In the genomic region with DNA sequence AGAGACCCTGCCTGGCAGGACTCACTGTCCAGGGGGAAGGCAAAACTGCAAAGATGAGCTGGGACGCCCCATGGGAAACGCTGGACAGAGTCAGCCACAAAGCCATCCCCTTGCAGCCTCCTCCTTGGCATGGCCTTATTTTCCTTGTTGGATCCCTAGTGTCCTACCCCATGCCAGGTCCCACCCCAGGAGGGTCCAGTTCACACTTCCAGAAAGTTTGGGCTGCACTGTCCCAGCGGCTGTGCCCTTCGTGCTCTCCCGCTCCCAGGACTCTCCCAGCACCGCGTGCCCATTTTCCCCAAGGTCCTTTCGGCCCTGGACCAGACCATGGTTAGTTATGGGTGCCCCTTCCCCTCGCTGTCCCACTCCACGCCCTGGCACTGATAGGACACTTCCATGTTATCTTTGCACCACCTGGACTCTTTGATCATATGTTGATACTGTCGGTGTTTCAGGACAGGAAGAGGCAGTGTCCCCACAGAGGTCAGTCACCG, we compare ENCODE assay signal across 10 cellular contexts. TPM values are rescaled to one million over a fixed set of nuclear protein-coding genes. Genes with fewer than 3 reads are reported as not detected.
DNase-seq lines count a peak whose midpoint lies in the region; ATAC-seq and TF ChIP-seq lines count a peak whose summit lies in the region.
"Had no signal": no experiment of that assay in that cellular context is flagged by ENCODE, and none has a peak within 500 bp of the region (broad histone marks: within the 10 kb centered on the region; RNA-seq: fewer than 3 reads in every experiment).

No MANE protein-coding gene starts in this region.

- H3K27ac Mint-ChIP-seq in activated B cell treated with CpG ODN at 0.5 μM for 24 hours, result peak overlapping the region; percentile 96

- H3K36me3 ChIP-seq in heart left ventricle, result no peaks in the 10 kb centered on the region
- no peaks in the 10 kb centered on the region for H3K36me3 ChIP-seq in left lung
- H3K36me3 ChIP-seq in upper lobe of left lung, result no peaks in the 10 kb centered on the region
- H3K36me3 ChIP-seq in uterus, result no peaks in the 10 kb centered on the region
- H3K36me3 ChIP-seq in mucosa of descending colon (ENCODE audit: low read depth), result no peaks in the 10 kb centered on the region

- no peak for DNase-seq in heart left ventricle
- no peak for DNase-seq in left ventricle myocardium superior
- DNase-seq in activated B cell treated with CpG ODN at 0.5 μM for 24 hours, result no peak
- DNase-seq in left lung, result no peak
- no peak for DNase-seq in upper lobe of left lung
- no peak for DNase-seq in DMS153 (lab: John Stamatoyannopoulos, UW)
- no peak for DNase-seq in uterus
- DNase-seq in mucosa of descending colon, result no peak
- DNase-seq: NCI-H1436, SK-N-SH had no signal

- 80 to 90% (median 89%) methylated on average over 12 of the region's 12 CpGs for WGBS in heart left ventricle, 4 donors
- WGBS in upper lobe of left lung, 2 donors, result 71 to 78% methylated on average over 12 of the region's 12 CpGs

- H3K27ac ChIP-seq in heart left ventricle, result peak overlapping the region in 11 of 12 donors; percentile 64 to 96 (median 85)
- H3K27ac ChIP-seq in left lung, result peak overlapping the region; percentile 48 to 89
- peak overlapping the region; percentile 87 to 97 (median 94) for H3K27ac ChIP-seq in upper lobe of left lung
- no peak overlapping the region for H3K27ac ChIP-seq in uterus

- intact Hi-C loops in heart left ventricle (cut with DNase I), result loop anchor here in 2 of 10 donors (2.0 to 10.0 kb wide), 3 partner anchors 23 to 51 kb away; no protein-coding TSS in a partner anchor
- intact Hi-C loops in left ventricle myocardium superior (cut with micrococcal nuclease), result no loop called here
- intact Hi-C loops in activated B cell treated with CpG ODN at 0.5 μM for 24 hours (cut with micrococcal nuclease), result loop anchor here (2.0 to 10.0 kb wide), 5 partner anchors 51 to 1949 kb away; a partner anchor contains a TSS
- intact Hi-C loops in left lung (cut with DNase I), result no loop called here
- intact Hi-C loops in uterus (cut with DNase I; ENCODE audit: low total_unique reads), result no loop called here
- intact Hi-C loops in mucosa of descending colon (cut with DNase I, micrococcal nuclease), result no loop called here

- no peaks in the 10 kb centered on the region for H3K9me3 Mint-ChIP-seq in activated B cell treated with CpG ODN at 0.5 μM for 24 hours

- no peaks in the 10 kb centered on the region for H3K27me3 Mint-ChIP-seq in activated B cell treated with CpG ODN at 0.5 μM for 24 hours

- no peak for ATAC-seq in heart left ventricle
- no peak for ATAC-seq in left ventricle myocardium superior
- no peak for ATAC-seq in activated B cell treated with CpG ODN at 0.5 μM for 24 hours (ENCODE audit: low read depth)
- ATAC-seq in left lung, result no peak
- no peak for ATAC-seq in upper lobe of left lung (ENCODE audit: low FRiP score in 2 of 2)
- no peak for ATAC-seq in mucosa of descending colon

- peaks cover 5% of the 10 kb centered on the region for H3K36me3 Mint-ChIP-seq in activated B cell treated with CpG ODN at 0.5 μM for 24 hours (ENCODE audit: low read depth)

- TF ChIP-seq POLR2A in heart left ventricle (IDR thresholded peaks at IDR 0.05), result no peak
- no peak for TF ChIP-seq POLR2A in upper lobe of left lung (IDR thresholded peaks at IDR 0.05)
- no peak for TF ChIP-seq POLR2A in uterus (IDR thresholded peaks at IDR 0.05)

- H3K4me3 ChIP-seq in heart left ventricle (peak overlapping the region in 4 of 12 donors; percentile 58 to 75 (median 66)), left lung (peak overlapping the region in 1 of 2 donors; percentile 48), upper lobe of left lung (peak overlapping the region in 1 of 4 donors; percentile 55), uterus (no peak overlapping the region), mucosa of descending colon (no peak overlapping the region)

- peaks cover 0 to 5% (median 0%) of the 10 kb centered on the region in 9 donors for H3K27me3 ChIP-seq in heart left ventricle
- no peaks in the 10 kb centered on the region for H3K27me3 ChIP-seq in left lung
- no peaks in the 10 kb centered on the region for H3K27me3 ChIP-seq in upper lobe of left lung
- no peaks in the 10 kb centered on the region for H3K27me3 ChIP-seq in uterus

- TF ChIP-seq CTCF in heart left ventricle (IDR thresholded peaks at IDR 0.05), result no peak
- no peak for TF ChIP-seq CTCF in activated B cell treated with CpG ODN at 0.5 μM for 24 hours (IDR thresholded peaks at IDR 0.05)
- TF ChIP-seq CTCF in left lung (IDR thresholded peaks at IDR 0.05), result no peak
- TF ChIP-seq CTCF in upper lobe of left lung (IDR thresholded peaks at IDR 0.05), result no peak
- no peak for TF ChIP-seq CTCF in uterus (IDR thresholded peaks at IDR 0.05)
- TF ChIP-seq CTCF in mucosa of descending colon (IDR thresholded peaks at IDR 0.05), result no peak

- peak overlapping the region; percentile 93 for H3K4me3 Mint-ChIP-seq in activated B cell treated with CpG ODN at 0.5 μM for 24 hours

- POLR2A ChIA-PET in activated B cell treated with CpG ODN at 0.5 μM for 24 hours (lab: Charles Lee), result interaction anchor here (0.6 to 6.6 kb wide), 9 partner anchors 8 to 1857 kb away, joined by 3 to 176 read pairs (median 4); a partner anchor contains a TSS

- CTCF ChIA-PET in activated B cell treated with CpG ODN at 0.5 μM for 24 hours (lab: Charles Lee), result interaction anchor here (0.7 kb wide), 1 partner anchor 25 kb away, joined by 4 read pairs; no protein-coding TSS in a partner anchor

- H3K4me1 Mint-ChIP-seq in activated B cell treated with CpG ODN at 0.5 μM for 24 hours, result peaks cover 80% of the 10 kb centered on the region

- TF ChIP-seq EP300 in upper lobe of left lung (IDR thresholded peaks at IDR 0.05), result no peak

- H3K9me3 ChIP-seq in heart left ventricle (no peaks in the 10 kb centered on the region), left lung (no peaks in the 10 kb centered on the region), upper lobe of left lung (no peaks in the 10 kb centered on the region), uterus (no peaks in the 10 kb centered on the region), mucosa of descending colon (no peaks in the 10 kb centered on the region)
- H3K9me3 ChIP-seq: SK-N-SH had no signal

- H3K4me1 ChIP-seq in heart left ventricle (peaks cover 0 to 77% (median 14%) of the 10 kb centered on the region in 12 donors), left lung (peaks cover 0 to 57% of the 10 kb centered on the region in 2 donors), upper lobe of left lung (peaks cover 16 to 39% (median 32%) of the 10 kb centered on the region in 4 donors), uterus (no peaks in the 10 kb centered on the region), mucosa of descending colon (ENCODE audit: low read depth) (peaks cover 11% of the 10 kb centered on the region)

RNA-seq across cellular contexts. Expression of a gene that starts 5.8 kb away (rescaled TPM):
- total RNA-seq in heart left ventricle (10 to 100 TPM in 1 of 9 donors, 1 to 10 TPM in 8; 2.1 to 23.8 (median 3.4) TPM), left ventricle myocardium superior (2.3 TPM), activated B cell treated with CpG ODN at 0.5 μM for 24 hours (88.5 and 92.4 TPM in 2 replicates), left lung (10 to 100 TPM; 12.3 to 21.8 TPM), upper lobe of left lung (10 to 100 TPM in 5 of 6 donors, 1 to 10 TPM in 1; 6.5 to 23.2 (median 16.4) TPM), uterus (10 to 100 TPM in 1 of 4 donors, 1 to 10 TPM in 3; 6.5 to 36.8 (median 7.6) TPM), mucosa of descending colon (1 to 10 TPM; 1.1 to 6.0 (median 5.4) TPM)
- polyA plus RNA-seq in heart left ventricle, result 1 to 10 TPM; 1.4 to 2.6 TPM

Comparison
In these comparisons a context has a peak if more than half of its experiments do, and no peak if none do; other contexts are left out.
1. H3K27ac ChIP-seq: peak in heart left ventricle (11 of 12), left lung (2 of 2) and upper lobe of left lung (4 of 4); none in uterus (0 of 2).